9 cellular contexts compared by ENCODE assay signal in the genomic region with DNA sequence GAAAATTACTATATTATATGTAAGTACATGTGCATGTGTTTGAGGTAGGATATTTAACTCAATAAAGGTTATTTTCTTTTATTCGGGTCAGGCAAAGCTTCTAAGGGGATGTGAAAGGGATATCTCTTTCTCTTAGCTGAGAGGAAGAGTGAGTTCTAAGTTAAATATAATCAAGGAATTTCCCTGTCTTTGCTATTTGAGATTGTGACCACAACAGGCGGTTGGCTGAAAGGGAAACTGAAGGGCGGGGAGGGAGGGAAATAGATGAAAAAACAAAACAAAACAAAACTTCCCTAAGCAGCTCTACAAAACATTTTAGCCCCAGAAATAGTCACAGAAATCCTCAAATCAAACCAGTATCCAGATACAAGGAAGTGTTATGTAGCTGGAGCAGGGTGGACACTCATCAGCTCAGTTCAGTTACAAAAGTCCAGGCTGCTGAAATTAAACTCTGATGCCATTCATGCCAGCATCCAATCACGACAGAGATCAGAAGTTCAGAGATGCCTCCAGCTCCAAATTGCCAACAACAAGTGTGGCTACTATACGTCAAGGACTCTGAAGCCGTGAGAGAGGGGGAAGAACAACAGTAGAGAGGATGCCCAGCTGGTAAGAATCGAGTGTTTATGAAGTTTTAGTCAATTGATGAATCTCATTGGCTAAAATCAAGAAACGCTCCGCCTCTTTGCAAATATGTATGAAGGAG. TPM values are rescaled to one million over a fixed set of nuclear protein-coding genes. Genes with fewer than 3 reads are reported as not detected.
DNase-seq lines count a peak whose midpoint lies in the region; ATAC-seq and TF ChIP-seq lines count a peak whose summit lies in the region.
"Had no signal": no experiment of that assay in that cellular context is flagged by ENCODE, and none has a peak within 500 bp of the region (broad histone marks: within the 10 kb centered on the region; RNA-seq: fewer than 3 reads in every experiment).

No MANE protein-coding gene starts in this region.

- H3K4me3 Mint-ChIP-seq in T-helper 1 cell treated with Interleukin-12 subunit alpha and Interleukin-12 subunit beta and Interleukin-4 antibody, amounts not matched to agents 30 μg/mL and 1 μg/mL, for 36 hours = peak overlapping the region; percentile 8
- H3K4me3 Mint-ChIP-seq in osteocyte (ENCODE audit: unreplicated experiment) (no peak overlapping the region), MCF 10A (ENCODE audit: unreplicated experiment) (no peak overlapping the region)

- H3K27me3 Mint-ChIP-seq in T-helper 1 cell treated with Interleukin-12 subunit alpha and Interleukin-12 subunit beta and Interleukin-4 antibody, amounts not matched to agents 30 μg/mL and 1 μg/mL, for 36 hours (ENCODE audit: low read depth) = no peaks in the 10 kb centered on the region
- H3K27me3 Mint-ChIP-seq in osteocyte (ENCODE audit: unreplicated experiment) (no peaks in the 10 kb centered on the region), MCF 10A (ENCODE audit: insufficient read depth, unreplicated experiment) (no peaks in the 10 kb centered on the region)

- H3K9me3 Mint-ChIP-seq in T-helper 1 cell treated with Interleukin-12 subunit alpha and Interleukin-12 subunit beta and Interleukin-4 antibody, amounts not matched to agents 30 μg/mL and 1 μg/mL, for 36 hours = no peaks in the 10 kb centered on the region
- H3K9me3 Mint-ChIP-seq in osteocyte (ENCODE audit: unreplicated experiment) = no peaks in the 10 kb centered on the region
- H3K9me3 Mint-ChIP-seq in MCF 10A (ENCODE audit: unreplicated experiment) = no peaks in the 10 kb centered on the region

- H3K36me3 Mint-ChIP-seq in T-helper 1 cell treated with Interleukin-12 subunit alpha and Interleukin-12 subunit beta and Interleukin-4 antibody, amounts not matched to agents 30 μg/mL and 1 μg/mL, for 36 hours (ENCODE audit: low read depth) = no peaks in the 10 kb centered on the region
- H3K36me3 Mint-ChIP-seq in osteocyte (ENCODE audit: unreplicated experiment) = no peaks in the 10 kb centered on the region
- peaks cover 6% of the 10 kb centered on the region for H3K36me3 Mint-ChIP-seq in MCF 10A (ENCODE audit: insufficient read depth, unreplicated experiment)

- TF ChIP-seq CTCF in osteocyte (IDR thresholded peaks at IDR 0.05) (no peak), MCF 10A (IDR thresholded peaks at IDR 0.05; ENCODE audit: unreplicated experiment) (no peak)

- CTCF ChIA-PET in MCF 10A (lab: Yijun Ruan, JAX) = interaction anchor here (1.0 kb wide), 2 partner anchors 80 to 125 kb away, joined by 4 to 5 read pairs; no protein-coding TSS in a partner anchor

- intact Hi-C loops in MCF 10A (cut with micrococcal nuclease) = no loop called here

- H3K27ac Mint-ChIP-seq in T-helper 1 cell treated with Interleukin-12 subunit alpha and Interleukin-12 subunit beta and Interleukin-4 antibody, amounts not matched to agents 30 μg/mL and 1 μg/mL, for 36 hours = peak overlapping the region; percentile 26
- peak overlapping the region; percentile 16 for H3K27ac Mint-ChIP-seq in osteocyte (ENCODE audit: unreplicated experiment)
- no peak overlapping the region for H3K27ac Mint-ChIP-seq in MCF 10A (ENCODE audit: low read depth, unreplicated experiment)

- DNase-seq in osteocyte (ENCODE audit: extremely low spot score, unreplicated experiment) (no peak), globus pallidus (ENCODE audit: low spot score) (no peak), DMS79 treated with DMSO at 0.1 percent for 48 hours (lab: John Stamatoyannopoulos, UW) (no peak), MCF 10A (ENCODE audit: unreplicated experiment) (no peak)
- DNase-seq: KG1 had no signal

- ATAC-seq in GM19043 (IDR thresholded peaks at IDR 0.05; ENCODE audit: low read depth, unreplicated experiment) = peak; percentile 57
- peak; percentile 72 for ATAC-seq in HG02973 (IDR thresholded peaks at IDR 0.05; ENCODE audit: unreplicated experiment)

- POLR2A ChIA-PET in MCF 10A (lab: Yijun Ruan, JAX) = interaction anchor here (0.5 to 2.4 kb wide), 7 partner anchors 9 to 464 kb away, joined by 3 to 10 read pairs (median 3); no protein-coding TSS in a partner anchor

- peaks cover 22% of the 10 kb centered on the region for H3K4me1 Mint-ChIP-seq in T-helper 1 cell treated with Interleukin-12 subunit alpha and Interleukin-12 subunit beta and Interleukin-4 antibody, amounts not matched to agents 30 μg/mL and 1 μg/mL, for 36 hours (ENCODE audit: low read depth)
- H3K4me1 Mint-ChIP-seq in osteocyte (ENCODE audit: unreplicated experiment) (peaks cover 20% of the 10 kb centered on the region), MCF 10A (ENCODE audit: insufficient read depth, unreplicated experiment) (peaks cover 9% of the 10 kb centered on the region)

- no TSS peak for BruUV-seq in MCF 10A (replicated peaks; lab: Mats Ljungman, UMichigan)

RNA-seq across cellular contexts. Expression of a gene that starts 0.4 kb away (rescaled TPM):
- 0.16 and 0.29 TPM in 2 replicates for total RNA-seq in osteocyte
- total RNA-seq in MCF 10A (2022) = 26.5 and 41.9 TPM in 2 replicates
- total RNA-seq: cardiac muscle cell had no signal

Comparison
In these comparisons a context has a peak if more than half of its experiments do, and no peak if none do; other contexts are left out.
1. RNA of a gene that starts 0.4 kb away (total RNA-seq): 26.5 to 41.9 TPM in MCF 10A; 0.16 to 0.29 TPM in osteocyte; every median in the first group is over 10 times any median in the second.